8 cellular contexts compared by ENCODE assay signal in genomic region chr1:226661965-226662364, GRCh38.
A peak's percentile ranks its signal among the peaks of the same experiment; 100 is the strongest.
DNase-seq lines count a peak whose midpoint lies in the region; ATAC-seq and TF ChIP-seq lines count a peak whose summit lies in the region.

No MANE protein-coding gene starts in this region.

- H3K4me1 Mint-ChIP-seq in CD4-positive, alpha-beta T cell (ENCODE audit: low read depth), result no peaks in the 10 kb centered on the region
- peaks cover 68% of the 10 kb centered on the region for H3K4me1 Mint-ChIP-seq in chondrocyte (ENCODE audit: low read depth)
- H3K4me1 Mint-ChIP-seq in naive thymus-derived CD4-positive, alpha-beta T cell, result peaks cover 0 to 92% (median 0%) of the 10 kb centered on the region in 7 donors

- DNase-seq in CD4-positive, alpha-beta T cell, result no peak
- peak; percentile 43 for DNase-seq in NCI-H2107 (lab: John Stamatoyannopoulos, UW)
- no peak for DNase-seq in chondrocyte (ENCODE audit: low spot score)
- no peak for DNase-seq in naive thymus-derived CD4-positive, alpha-beta T cell
- no peak for DNase-seq in DMS114 treated with DMSO at 0.1 percent for 48 hours (lab: John Stamatoyannopoulos, UW; ENCODE audit: unreplicated experiment)
- DNase-seq in cortex of kidney (lab: John Stamatoyannopoulos, UW), result no peak
- no peak for DNase-seq in HPDE6-E6E7 (ENCODE audit: extremely low spot score)

- H3K36me3 ChIP-seq in naive thymus-derived CD4-positive, alpha-beta T cell (ENCODE audit: control insufficient read depth in 2 of 3, insufficient read depth in 3 of 3, low read length in 3 of 3), result peaks cover 0 to 14% (median 4%) of the 10 kb centered on the region in 3 experiments

- no peak overlapping the region for H3K27ac Mint-ChIP-seq in CD4-positive, alpha-beta T cell
- H3K27ac Mint-ChIP-seq in chondrocyte (ENCODE audit: unreplicated experiment), result peak overlapping the region; percentile 98
- H3K27ac Mint-ChIP-seq in naive thymus-derived CD4-positive, alpha-beta T cell, result peak overlapping the region in 1 of 9 donors; percentile 91

- peaks cover 79% of the 10 kb centered on the region for H3K36me3 Mint-ChIP-seq in CD4-positive, alpha-beta T cell (ENCODE audit: low read depth)
- no peaks in the 10 kb centered on the region for H3K36me3 Mint-ChIP-seq in chondrocyte (ENCODE audit: low read depth)
- peaks cover 3 to 20% (median 8%) of the 10 kb centered on the region in 5 donors for H3K36me3 Mint-ChIP-seq in naive thymus-derived CD4-positive, alpha-beta T cell

- POLR2A ChIA-PET in CD4-positive, alpha-beta T cell (lab: Charles Lee), result interaction anchor here (0.8 to 5.2 kb wide), 16 partner anchors 8 to 77 kb away, joined by 3 to 40 read pairs (median 6); partner anchors contain the start of gene ITPKB
- POLR2A ChIA-PET in naive thymus-derived CD4-positive, alpha-beta T cell (lab: Charles Lee), result interaction anchor here (0.6 to 17.1 kb wide), 12 partner anchors 8 to 277 kb away, joined by 3 to 276 read pairs (median 4); partner anchors contain the start of gene PARP1

- H3K9me3 ChIP-seq in CD4-positive, alpha-beta T cell (ENCODE audit: control insufficient read depth, low read length), result no peaks in the 10 kb centered on the region
- no peaks in the 10 kb centered on the region for H3K9me3 ChIP-seq in naive thymus-derived CD4-positive, alpha-beta T cell (ENCODE audit: control insufficient read depth in 2 of 3, low read length in 3 of 3)

- ATAC-seq in CD4-positive, alpha-beta T cell (ENCODE audit: poor library complexity), result no peak
- no peak for ATAC-seq in naive thymus-derived CD4-positive, alpha-beta T cell
- ATAC-seq in HG03280 (IDR thresholded peaks at IDR 0.05; ENCODE audit: unreplicated experiment), result no peak

- H3K4me1 ChIP-seq in naive thymus-derived CD4-positive, alpha-beta T cell (ENCODE audit: control insufficient read depth in 2 of 2, insufficient read depth in 2 of 2, low read length in 2 of 2), result peaks cover 0 to 72% of the 10 kb centered on the region in 2 donors

- H3K4me3 ChIP-seq in naive thymus-derived CD4-positive, alpha-beta T cell (ENCODE audit: low read length), result no peak overlapping the region

- TF ChIP-seq CTCF in CD4-positive, alpha-beta T cell (IDR thresholded peaks at IDR 0.05), result no peak
- peak; percentile 40 for TF ChIP-seq CTCF in chondrocyte (IDR thresholded peaks at IDR 0.05)

- CTCF ChIA-PET in CD4-positive, alpha-beta T cell (lab: Charles Lee), result interaction anchor here (0.9 to 4.3 kb wide), 11 partner anchors 8 to 279 kb away, joined by 3 to 17 read pairs (median 8); no protein-coding TSS in a partner anchor
- CTCF ChIA-PET in naive thymus-derived CD4-positive, alpha-beta T cell (lab: Charles Lee), result interaction anchor here (0.9 to 1.9 kb wide), 6 partner anchors 8 to 165 kb away, joined by 3 to 8 read pairs (median 4); no protein-coding TSS in a partner anchor

- H3K4me3 Mint-ChIP-seq in CD4-positive, alpha-beta T cell, result peak overlapping the region; percentile 71
- peak overlapping the region; percentile 9 for H3K4me3 Mint-ChIP-seq in chondrocyte (ENCODE audit: unreplicated experiment)
- peak overlapping the region in 9 of 10 donors; percentile 20 to 84 (median 78) for H3K4me3 Mint-ChIP-seq in naive thymus-derived CD4-positive, alpha-beta T cell

- intact Hi-C loops in CD4-positive, alpha-beta T cell (cut with DNase I, micrococcal nuclease), result loop anchor here (2.0 to 5.0 kb wide), 3 partner anchors 29 to 77 kb away; partner anchors contain the start of gene ITPKB (in 1 of the 2)
- intact Hi-C loops in naive thymus-derived CD4-positive, alpha-beta T cell (cut with micrococcal nuclease), result loop anchor here (1.0 to 5.0 kb wide), 4 partner anchors 9 to 220 kb away; partner anchors contain the start of gene ITPKB (in 1 of the 2)

- H3K9me3 Mint-ChIP-seq in CD4-positive, alpha-beta T cell, result no peaks in the 10 kb centered on the region
- no peaks in the 10 kb centered on the region for H3K9me3 Mint-ChIP-seq in chondrocyte (ENCODE audit: low read depth)
- no peaks in the 10 kb centered on the region for H3K9me3 Mint-ChIP-seq in naive thymus-derived CD4-positive, alpha-beta T cell

- no peaks in the 10 kb centered on the region for H3K27me3 ChIP-seq in CD4-positive, alpha-beta T cell (ENCODE audit: control insufficient read depth, insufficient read depth, low read length)
- H3K27me3 ChIP-seq in naive thymus-derived CD4-positive, alpha-beta T cell (ENCODE audit: control insufficient read depth in 2 of 2, insufficient read depth in 2 of 2, low read length in 2 of 2), result no peaks in the 10 kb centered on the region

- H3K27ac ChIP-seq in CD4-positive, alpha-beta T cell (ENCODE audit: low read depth, low read length), result no peak overlapping the region
- no peak overlapping the region for H3K27ac ChIP-seq in naive thymus-derived CD4-positive, alpha-beta T cell (ENCODE audit: low read depth, low read length)

- no peaks in the 10 kb centered on the region for H3K27me3 Mint-ChIP-seq in CD4-positive, alpha-beta T cell
- H3K27me3 Mint-ChIP-seq in chondrocyte (ENCODE audit: low read depth), result no peaks in the 10 kb centered on the region
- H3K27me3 Mint-ChIP-seq in naive thymus-derived CD4-positive, alpha-beta T cell, result no peaks in the 10 kb centered on the region

Comparison
In these comparisons a context has a peak if more than half of its experiments do, and no peak if none do; other contexts are left out.
1. H3K4me3 Mint-ChIP-seq: peak in every context shown above with its lines; median percentile 78 in naive thymus-derived CD4-positive, alpha-beta T cell; 71 in CD4-positive, alpha-beta T cell; 9 in chondrocyte.